ENCODE assay signal across 10 cellular contexts in the genomic region with DNA sequence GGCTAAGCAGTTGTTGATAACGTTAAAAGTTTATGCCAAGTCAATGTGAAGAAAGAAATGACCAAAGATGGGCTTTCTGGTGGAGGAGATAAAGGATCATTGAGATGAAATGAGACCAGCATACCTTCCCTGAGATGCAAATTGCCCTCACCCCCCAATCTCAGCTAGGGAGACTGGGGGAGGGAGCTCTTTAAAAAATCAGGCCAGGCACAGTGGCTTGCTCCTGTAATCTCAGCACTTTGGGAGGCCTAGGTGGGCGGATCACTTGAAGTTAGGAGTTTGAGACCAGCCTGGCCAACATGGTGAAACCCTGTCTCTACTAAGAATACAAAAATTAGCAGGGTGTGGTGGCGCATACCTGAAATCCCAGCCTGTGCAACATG. TPM values are rescaled to one million over a fixed set of nuclear protein-coding genes. Genes with fewer than 3 reads are reported as not detected.
A peak's percentile ranks its signal among the peaks of the same experiment; 100 is the strongest.
DNase-seq lines count a peak whose midpoint lies in the region; ATAC-seq and TF ChIP-seq lines count a peak whose summit lies in the region.
"Had no signal": no experiment of that assay in that cellular context is flagged by ENCODE, and none has a peak within 500 bp of the region (broad histone marks: within the 10 kb centered on the region; RNA-seq: fewer than 3 reads in every experiment).

No MANE protein-coding gene starts in this region.

- POLR2A ChIA-PET in activated CD4-positive, alpha-beta memory T cell treated with anti-CD3 and anti-CD28 coated beads, Interleukin-2, amount 10 ng/mL, durations not matched to agents 7 days and 5 days (lab: Charles Lee): interaction anchor here (0.6 to 12.0 kb wide), 30 partner anchors 9 to 628 kb away, joined by 3 to 351 read pairs (median 6); a partner anchor contains a TSS

- peaks cover 17% of the 10 kb centered on the region for H3K36me3 Mint-ChIP-seq in T-helper 1 cell treated with Interleukin-12 subunit alpha and Interleukin-12 subunit beta and Interleukin-4 antibody, amounts not matched to agents 30 μg/mL and 1 μg/mL, for 36 hours (ENCODE audit: low read depth)
- H3K36me3 Mint-ChIP-seq in activated CD4-positive, alpha-beta memory T cell treated with anti-CD3 and anti-CD28 coated beads, Interleukin-2, amount 10 ng/mL, durations not matched to agents 7 days and 5 days (ENCODE audit: low read depth): peaks cover 17% of the 10 kb centered on the region

- H3K9me3 Mint-ChIP-seq in T-helper 1 cell treated with Interleukin-12 subunit alpha and Interleukin-12 subunit beta and Interleukin-4 antibody, amounts not matched to agents 30 μg/mL and 1 μg/mL, for 36 hours: no peaks in the 10 kb centered on the region
- no peaks in the 10 kb centered on the region for H3K9me3 Mint-ChIP-seq in activated CD4-positive, alpha-beta memory T cell treated with anti-CD3 and anti-CD28 coated beads, Interleukin-2, amount 10 ng/mL, durations not matched to agents 7 days and 5 days

- peak overlapping the region; percentile 55 to 89 (median 84) for H3K27ac ChIP-seq in spleen
- H3K27ac ChIP-seq: 22Rv1 had no signal

- intact Hi-C loops in spleen (cut with DNase I; ENCODE audit: low total_unique reads) (no loop called here), Right ventricle myocardium superior (cut with DNase I) (no loop called here)

- CTCF ChIA-PET in activated CD4-positive, alpha-beta memory T cell treated with anti-CD3 and anti-CD28 coated beads, Interleukin-2, amount 10 ng/mL, durations not matched to agents 7 days and 5 days (lab: Charles Lee): interaction anchor here (0.6 to 5.6 kb wide), 13 partner anchors 11 to 360 kb away, joined by 3 to 93 read pairs (median 4); a partner anchor contains a TSS

- no peak for DNase-seq in T-helper 1 cell
- DNase-seq in activated CD4-positive, alpha-beta memory T cell treated with anti-CD3 and anti-CD28 coated beads, Interleukin-2, amount 10 ng/mL, durations not matched to agents 7 days and 5 days: no peak
- DNase-seq in spleen: peak; percentile 27
- no peak for DNase-seq in Right ventricle myocardium superior
- no peak for DNase-seq in NCI-H748 (lab: John Stamatoyannopoulos, UW; ENCODE audit: unreplicated experiment)
- DNase-seq in GDM1 (lab: John Stamatoyannopoulos, UW): no peak

- no peak for TF ChIP-seq POLR2A in spleen (IDR thresholded peaks at IDR 0.05)

- H3K27ac Mint-ChIP-seq in T-helper 1 cell treated with Interleukin-12 subunit alpha and Interleukin-12 subunit beta and Interleukin-4 antibody, amounts not matched to agents 30 μg/mL and 1 μg/mL, for 36 hours: peak overlapping the region; percentile 99
- peak overlapping the region; percentile 98 for H3K27ac Mint-ChIP-seq in activated CD4-positive, alpha-beta memory T cell treated with anti-CD3 and anti-CD28 coated beads, Interleukin-2, amount 10 ng/mL, durations not matched to agents 7 days and 5 days

- H3K4me1 ChIP-seq in spleen: peaks cover 6 to 65% (median 35%) of the 10 kb centered on the region in 6 donors

- H3K27me3 Mint-ChIP-seq in T-helper 1 cell treated with Interleukin-12 subunit alpha and Interleukin-12 subunit beta and Interleukin-4 antibody, amounts not matched to agents 30 μg/mL and 1 μg/mL, for 36 hours (ENCODE audit: low read depth): no peaks in the 10 kb centered on the region
- no peaks in the 10 kb centered on the region for H3K27me3 Mint-ChIP-seq in activated CD4-positive, alpha-beta memory T cell treated with anti-CD3 and anti-CD28 coated beads, Interleukin-2, amount 10 ng/mL, durations not matched to agents 7 days and 5 days

- peak overlapping the region; percentile 82 for H3K4me3 Mint-ChIP-seq in T-helper 1 cell treated with Interleukin-12 subunit alpha and Interleukin-12 subunit beta and Interleukin-4 antibody, amounts not matched to agents 30 μg/mL and 1 μg/mL, for 36 hours
- peak overlapping the region; percentile 72 for H3K4me3 Mint-ChIP-seq in activated CD4-positive, alpha-beta memory T cell treated with anti-CD3 and anti-CD28 coated beads, Interleukin-2, amount 10 ng/mL, durations not matched to agents 7 days and 5 days

- peak overlapping the region in 3 of 8 donors; percentile 7 to 53 (median 9) for H3K4me3 ChIP-seq in spleen

- peaks cover 52% of the 10 kb centered on the region for H3K4me1 Mint-ChIP-seq in T-helper 1 cell treated with Interleukin-12 subunit alpha and Interleukin-12 subunit beta and Interleukin-4 antibody, amounts not matched to agents 30 μg/mL and 1 μg/mL, for 36 hours (ENCODE audit: low read depth)
- H3K4me1 Mint-ChIP-seq in activated CD4-positive, alpha-beta memory T cell treated with anti-CD3 and anti-CD28 coated beads, Interleukin-2, amount 10 ng/mL, durations not matched to agents 7 days and 5 days: peaks cover 58% of the 10 kb centered on the region

- no peaks in the 10 kb centered on the region for H3K27me3 ChIP-seq in spleen (replicated peaks in 1 of 7)

- WGBS in spleen, 5 donors: 59 to 67% (median 61%) methylated on average over 3 of the region's 3 CpGs

- ATAC-seq in HG02884 (IDR thresholded peaks at IDR 0.05; ENCODE audit: unreplicated experiment) (peak; percentile 6), Right ventricle myocardium superior (ENCODE audit: poor library complexity) (no peak)
- ATAC-seq: Right ventricle myocardium inferior had no signal

- no peaks in the 10 kb centered on the region for H3K36me3 ChIP-seq in spleen

- no peaks in the 10 kb centered on the region for H3K9me3 ChIP-seq in spleen

- no peak for TF ChIP-seq CTCF in spleen (IDR thresholded peaks at IDR 0.05 in 8 of 11, conservative IDR thresholded peaks at IDR 0.05 in 3 of 11)

RNA-seq across cellular contexts. Expression of a gene that starts 30.9 kb away (rescaled TPM):
- total RNA-seq in activated CD4-positive, alpha-beta memory T cell treated with anti-CD3 and anti-CD28 coated beads, Interleukin-2, amount 10 ng/mL, durations not matched to agents 7 days and 5 days: 10 to 100 TPM; 87.0 to 92.9 TPM
- 10 to 100 TPM; 34.2 to 68.1 (median 63.3) TPM for total RNA-seq in spleen
- 10 to 100 TPM; 15.9 to 26.4 (median 24.3) TPM for polyA plus RNA-seq in spleen
- 83.3 TPM for total RNA-seq in Right ventricle myocardium superior

RNA-seq across cellular contexts. Expression of a gene that starts 34.6 kb away (rescaled TPM):
- 1,000 to 10,000 TPM; 5,686 to 5,768 TPM for total RNA-seq in activated CD4-positive, alpha-beta memory T cell treated with anti-CD3 and anti-CD28 coated beads, Interleukin-2, amount 10 ng/mL, durations not matched to agents 7 days and 5 days
- total RNA-seq in spleen (1,000 to 10,000 TPM; 1,416 to 3,222 (median 1,664) TPM), Right ventricle myocardium superior (417 TPM)
- 1,000 to 10,000 TPM; 2,869 to 3,827 (median 3,008) TPM for polyA plus RNA-seq in spleen

RNA-seq across cellular contexts. Expression of a gene that starts 59.2 kb away (rescaled TPM):
- 10 to 100 TPM; 35.9 to 38.3 TPM for total RNA-seq in activated CD4-positive, alpha-beta memory T cell treated with anti-CD3 and anti-CD28 coated beads, Interleukin-2, amount 10 ng/mL, durations not matched to agents 7 days and 5 days
- total RNA-seq in spleen (10 to 100 TPM in 2 of 7 donors, 1 to 10 TPM in 5; 5.4 to 12.5 (median 9.2) TPM), Right ventricle myocardium superior (0.56 TPM)
- 1 to 10 TPM; 4.5 to 8.6 (median 5.0) TPM for polyA plus RNA-seq in spleen
